ENCODE assay signal across 19 cellular contexts in the genomic region with DNA sequence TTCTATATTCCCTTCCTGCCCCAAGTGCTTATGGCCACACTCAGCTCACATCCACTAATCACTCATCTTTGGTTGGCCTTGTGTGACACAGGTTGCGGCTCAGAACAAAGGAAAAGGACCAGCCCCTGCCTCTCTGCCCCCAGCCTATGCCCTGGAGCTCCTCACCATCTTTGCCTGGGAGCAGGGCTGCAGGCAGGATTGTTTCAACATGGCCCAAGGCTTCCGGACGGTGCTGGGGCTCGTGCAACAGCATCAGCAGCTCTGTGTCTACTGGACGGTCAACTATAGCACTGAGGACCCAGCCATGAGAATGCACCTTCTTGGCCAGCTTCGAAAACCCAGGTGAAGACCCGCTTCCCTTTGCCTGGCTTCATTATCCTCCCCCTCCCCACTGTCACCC. TPM values are rescaled to one million over a fixed set of nuclear protein-coding genes. Genes with fewer than 3 reads are reported as not detected.
DNase-seq lines count a peak whose midpoint lies in the region; ATAC-seq and TF ChIP-seq lines count a peak whose summit lies in the region.
"Had no signal": no experiment of that assay in that cellular context is flagged by ENCODE, and none has a peak within 500 bp of the region (broad histone marks: within the 10 kb centered on the region; RNA-seq: fewer than 3 reads in every experiment).

No MANE protein-coding gene starts in this region.

- H3K9me3 Mint-ChIP-seq in activated CD8-positive, alpha-beta memory T cell treated with anti-CD3 and anti-CD28 coated beads, Interleukin-2, amount 10 ng/mL, durations not matched to agents 7 days and 5 days (ENCODE audit: low read depth) = no peaks in the 10 kb centered on the region
- peaks cover 14% of the 10 kb centered on the region for H3K9me3 Mint-ChIP-seq in osteocyte (ENCODE audit: unreplicated experiment)
- peaks cover 0 to 14% (median 4%) of the 10 kb centered on the region in 9 donors for H3K9me3 Mint-ChIP-seq in naive thymus-derived CD8-positive, alpha-beta T cell

- no peak for ATAC-seq in activated CD8-positive, alpha-beta memory T cell treated with anti-CD3 and anti-CD28 coated beads, Interleukin-2, amount 10 ng/mL, durations not matched to agents 7 days and 5 days
- no peak for ATAC-seq in naive thymus-derived CD8-positive, alpha-beta T cell
- ATAC-seq: CD8-positive, alpha-beta T cell had no signal

- DNase-seq in activated CD8-positive, alpha-beta memory T cell treated with anti-CD3 and anti-CD28 coated beads for 24 hours = peak; percentile 9
- no peak for DNase-seq in activated CD8-positive, alpha-beta memory T cell treated with anti-CD3 and anti-CD28 coated beads, Interleukin-2, amount 10 ng/mL, durations not matched to agents 7 days and 5 days
- DNase-seq in coronary artery (ENCODE audit: low spot score) = peak; percentile 17
- DNase-seq in iPS-NIHi7 (ENCODE audit: extremely low spot score) = peak; percentile 6
- DNase-seq in osteocyte (ENCODE audit: extremely low spot score, unreplicated experiment) = peak; percentile 54
- no peak for DNase-seq in NCI-H1436 (lab: John Stamatoyannopoulos, UW)
- DNase-seq in activated naive CD4-positive, alpha-beta T cell treated with Interleukin-2 at 50 U/mL for 16 hours = no peak
- no peak for DNase-seq in naive thymus-derived CD8-positive, alpha-beta T cell
- DNase-seq: CD8-positive, alpha-beta T cell; COR-L47; DMS153; DMS79 treated with DMSO at 0.1 percent for 48 hours; EL; GOT3; HCEC 1CT; HFFc6 had no signal

- H3K27ac ChIP-seq in coronary artery = no peak overlapping the region
- H3K27ac ChIP-seq: 22Rv1 had no signal

- no peak overlapping the region for H3K4me3 ChIP-seq in coronary artery

- TF ChIP-seq CTCF in coronary artery (IDR thresholded peaks at IDR 0.05) = no peak
- TF ChIP-seq CTCF in osteocyte (IDR thresholded peaks at IDR 0.05) = no peak

- POLR2A ChIA-PET in naive thymus-derived CD8-positive, alpha-beta T cell (lab: Charles Lee) = interaction anchor here (3.0 kb wide), 1 partner anchor 16 kb away, joined by 13 read pairs; a partner anchor contains a TSS

- no peaks in the 10 kb centered on the region for H3K27me3 Mint-ChIP-seq in activated CD8-positive, alpha-beta memory T cell treated with anti-CD3 and anti-CD28 coated beads, Interleukin-2, amount 10 ng/mL, durations not matched to agents 7 days and 5 days
- no peaks in the 10 kb centered on the region for H3K27me3 Mint-ChIP-seq in osteocyte (ENCODE audit: unreplicated experiment)
- H3K27me3 Mint-ChIP-seq in naive thymus-derived CD8-positive, alpha-beta T cell = no peaks in the 10 kb centered on the region

- peaks cover 95% of the 10 kb centered on the region for H3K36me3 Mint-ChIP-seq in activated CD8-positive, alpha-beta memory T cell treated with anti-CD3 and anti-CD28 coated beads, Interleukin-2, amount 10 ng/mL, durations not matched to agents 7 days and 5 days
- H3K36me3 Mint-ChIP-seq in osteocyte (ENCODE audit: unreplicated experiment) = no peaks in the 10 kb centered on the region
- H3K36me3 Mint-ChIP-seq in naive thymus-derived CD8-positive, alpha-beta T cell = peaks cover 26 to 89% (median 83%) of the 10 kb centered on the region in 3 donors

- H3K4me1 Mint-ChIP-seq in activated CD8-positive, alpha-beta memory T cell treated with anti-CD3 and anti-CD28 coated beads, Interleukin-2, amount 10 ng/mL, durations not matched to agents 7 days and 5 days = peaks cover 25% of the 10 kb centered on the region
- no peaks in the 10 kb centered on the region for H3K4me1 Mint-ChIP-seq in osteocyte (ENCODE audit: unreplicated experiment)
- H3K4me1 Mint-ChIP-seq in naive thymus-derived CD8-positive, alpha-beta T cell = peaks cover 3 to 15% (median 5%) of the 10 kb centered on the region in 4 donors
- H3K4me1 Mint-ChIP-seq: CD14-positive monocyte had no signal

- H3K4me3 Mint-ChIP-seq in activated CD8-positive, alpha-beta memory T cell treated with anti-CD3 and anti-CD28 coated beads, Interleukin-2, amount 10 ng/mL, durations not matched to agents 7 days and 5 days = no peak overlapping the region
- no peak overlapping the region for H3K4me3 Mint-ChIP-seq in osteocyte (ENCODE audit: unreplicated experiment)
- no peak overlapping the region for H3K4me3 Mint-ChIP-seq in naive thymus-derived CD8-positive, alpha-beta T cell
- H3K4me3 Mint-ChIP-seq: CD14-positive monocyte; CD8-positive, alpha-beta T cell; HFFc6 had no signal

- CTCF ChIA-PET in activated CD8-positive, alpha-beta memory T cell treated with anti-CD3 and anti-CD28 coated beads, Interleukin-2, amount 10 ng/mL, durations not matched to agents 7 days and 5 days (lab: Charles Lee) = interaction anchor here (1.2 to 5.4 kb wide), 3 partner anchors 30 to 62 kb away, joined by 4 to 21 read pairs (median 5); no protein-coding TSS in a partner anchor

- no peak overlapping the region for H3K27ac Mint-ChIP-seq in activated CD8-positive, alpha-beta memory T cell treated with anti-CD3 and anti-CD28 coated beads, Interleukin-2, amount 10 ng/mL, durations not matched to agents 7 days and 5 days
- no peak overlapping the region for H3K27ac Mint-ChIP-seq in osteocyte (ENCODE audit: unreplicated experiment)
- no peak overlapping the region for H3K27ac Mint-ChIP-seq in naive thymus-derived CD8-positive, alpha-beta T cell
- H3K27ac Mint-ChIP-seq: CD8-positive, alpha-beta T cell; HFFc6 had no signal

RNA-seq across cellular contexts. Expression of a gene that starts 15.8 kb away (rescaled TPM):
- 100 to 1,000 TPM; 276 to 383 TPM for total RNA-seq in activated CD8-positive, alpha-beta memory T cell treated with anti-CD3 and anti-CD28 coated beads, Interleukin-2, amount 10 ng/mL, durations not matched to agents 7 days and 5 days
- total RNA-seq in osteocyte = not detected in 2 replicates
- total RNA-seq in naive thymus-derived CD8-positive, alpha-beta T cell = 10 to 100 TPM; 40.9 to 42.8 TPM
- polyA plus RNA-seq in naive thymus-derived CD8-positive, alpha-beta T cell = 10 to 100 TPM; 25.6 to 47.9 (median 25.8) TPM
- total RNA-seq: A673 had no signal

RNA-seq across cellular contexts. Expression of a gene that starts 24.3 kb away (rescaled TPM):
- 100 to 1,000 TPM; 290 to 394 TPM for total RNA-seq in activated CD8-positive, alpha-beta memory T cell treated with anti-CD3 and anti-CD28 coated beads, Interleukin-2, amount 10 ng/mL, durations not matched to agents 7 days and 5 days
- total RNA-seq in osteocyte = 0.13 TPM in 1 of 2 replicates, not detected in the other
- total RNA-seq in naive thymus-derived CD8-positive, alpha-beta T cell = 10 to 100 TPM; 13.6 to 16.8 TPM
- polyA plus RNA-seq in naive thymus-derived CD8-positive, alpha-beta T cell = 10 to 100 TPM in 2 of 3 donors, 1 to 10 TPM in 1; 9.1 to 21.3 (median 16.8) TPM

RNA-seq across cellular contexts. Expression of a gene that starts 55.8 kb away (rescaled TPM):
- 100 to 1,000 TPM; 161 to 292 TPM for total RNA-seq in activated CD8-positive, alpha-beta memory T cell treated with anti-CD3 and anti-CD28 coated beads, Interleukin-2, amount 10 ng/mL, durations not matched to agents 7 days and 5 days
- total RNA-seq in osteocyte = 0.48 TPM in 1 of 2 replicates, not detected in the other
- 1 to 10 TPM; 3.2 to 4.0 TPM for total RNA-seq in naive thymus-derived CD8-positive, alpha-beta T cell
- polyA plus RNA-seq in naive thymus-derived CD8-positive, alpha-beta T cell = 10 to 100 TPM in 1 of 3 donors, 1 to 10 TPM in 2; 5.7 to 22.9 (median 9.0) TPM
- total RNA-seq: HFFc6 had no signal

Comparison
In these comparisons a context has a peak if more than half of its experiments do, and no peak if none do; other contexts are left out.
1. DNase-seq: peak in activated CD8-positive, alpha-beta memory T cell treated with anti-CD3 and anti-CD28 coated beads for 24 hours (single experiment), coronary artery (single experiment), iPS-NIHi7 (single experiment) and osteocyte (single experiment); none in activated CD8-positive, alpha-beta memory T cell treated with anti-CD3 and anti-CD28 coated beads, Interleukin-2, amount 10 ng/mL, durations not matched to agents 7 days and 5 days (single experiment), NCI-H1436 (single experiment), activated naive CD4-positive, alpha-beta T cell treated with Interleukin-2 at 50 U/mL for 16 hours (single experiment) and naive thymus-derived CD8-positive, alpha-beta T cell (0 of 10).
2. RNA of a gene that starts 15.8 kb away (total RNA-seq): 276 to 383 TPM in activated CD8-positive, alpha-beta memory T cell treated with anti-CD3 and anti-CD28 coated beads, Interleukin-2, amount 10 ng/mL, durations not matched to agents 7 days and 5 days and 40.9 to 42.8 TPM in naive thymus-derived CD8-positive, alpha-beta T cell; not detected in osteocyte; every median in the first group is over 10 times any median in the second.
3. RNA of a gene that starts 24.3 kb away (total RNA-seq): 290 to 394 TPM in activated CD8-positive, alpha-beta memory T cell treated with anti-CD3 and anti-CD28 coated beads, Interleukin-2, amount 10 ng/mL, durations not matched to agents 7 days and 5 days; 13.6 to 16.8 TPM in naive thymus-derived CD8-positive, alpha-beta T cell and 0.13 TPM in osteocyte; every median in the first group is over 10 times any median in the second.
4. RNA of a gene that starts 55.8 kb away (total RNA-seq): 161 to 292 TPM in activated CD8-positive, alpha-beta memory T cell treated with anti-CD3 and anti-CD28 coated beads, Interleukin-2, amount 10 ng/mL, durations not matched to agents 7 days and 5 days; 3.2 to 4.0 TPM in naive thymus-derived CD8-positive, alpha-beta T cell and 0.48 TPM in osteocyte; every median in the first group is over 10 times any median in the second.